In genomic region chr22:37313376-37314314, GRCh38 we compare ENCODE assay signal across 16 cellular contexts. TPM values are rescaled to one million over a fixed set of nuclear protein-coding genes. Genes with fewer than 3 reads are reported as not detected.
DNase-seq lines count a peak whose midpoint lies in the region; ATAC-seq, FAIRE-seq and TF ChIP-seq lines count a peak whose summit lies in the region.
"Had no signal": no experiment of that assay in that cellular context is flagged by ENCODE, and none has a peak within 500 bp of the region (broad histone marks: within the 10 kb centered on the region; RNA-seq: fewer than 3 reads in every experiment).

No MANE protein-coding gene starts in this region.

- peak overlapping the region in 2 of 4 donors; percentile 25 to 36 for H3K4me3 Mint-ChIP-seq in CD4-positive, CD25-positive, alpha-beta regulatory T cell
- no peak overlapping the region for H3K4me3 Mint-ChIP-seq in activated CD4-positive, alpha-beta memory T cell treated with anti-CD3 and anti-CD28 coated beads for 36 hours

- intact Hi-C loops in activated CD4-positive, alpha-beta memory T cell treated with anti-CD3 and anti-CD28 coated beads for 36 hours (cut with micrococcal nuclease): loop anchor here (1.0 kb wide), 1 partner anchor 46 kb away; no protein-coding TSS in a partner anchor
- intact Hi-C loops in stomach (cut with DNase I; ENCODE audit: low total_unique reads): loop anchor here (10.0 kb wide), 1 partner anchor 121 kb away; no protein-coding TSS in a partner anchor

- POLR2A ChIA-PET in A549 (lab: Yijun Ruan, JAX): interaction anchor here (1.2 kb wide), 1 partner anchor 114 kb away, joined by 3 read pairs; no protein-coding TSS in a partner anchor
- POLR2A ChIA-PET in activated CD4-positive, alpha-beta memory T cell treated with anti-CD3 and anti-CD28 coated beads for 36 hours (lab: Charles Lee): interaction anchor here (0.5 to 1.1 kb wide), 5 partner anchors 7 to 158 kb away, joined by 3 to 4 read pairs (median 3); no protein-coding TSS in a partner anchor

- H3K27ac ChIP-seq in A549 (peak overlapping the region; percentile 47 to 74; a peak in 5 of 6 replicates), stomach (no peak overlapping the region)
- no peak overlapping the region for H3K27ac ChIP-seq in CD4-positive, CD25-positive, alpha-beta regulatory T cell (ENCODE audit: insufficient read depth, low read length, poor library complexity, severe bottlenecking)
- H3K27ac ChIP-seq: C4-2B, dorsolateral prefrontal cortex, psoas muscle had no signal

- TF ChIP-seq CTCF in A549 (IDR thresholded peaks at IDR 0.05): no peak
- no peak for TF ChIP-seq CTCF in stomach (IDR thresholded peaks at IDR 0.05)

- H3K27me3 ChIP-seq in CD4-positive, CD25-positive, alpha-beta regulatory T cell (ENCODE audit: control insufficient read depth, insufficient read depth, low read length): no peaks in the 10 kb centered on the region
- H3K27me3 ChIP-seq in stomach: peaks cover 0 to 48% (median 0%) of the 10 kb centered on the region in 3 donors
- H3K27me3 ChIP-seq: dorsolateral prefrontal cortex had no signal

- H3K4me2 ChIP-seq in A549: peak overlapping the region; percentile 30; the same call in 1 of the 3 replicates

- H3K9me3 Mint-ChIP-seq in CD4-positive, CD25-positive, alpha-beta regulatory T cell: peaks cover 0 to 2% (median 0%) of the 10 kb centered on the region in 7 donors
- H3K9me3 Mint-ChIP-seq in activated CD4-positive, alpha-beta memory T cell treated with anti-CD3 and anti-CD28 coated beads for 36 hours: no peaks in the 10 kb centered on the region

- DNase-seq in A549 (ENCODE audit: low read depth in 1 of 2, low spot score in 1 of 2) (no peak), left lobe of liver (ENCODE audit: low spot score) (no peak), KBM-7 (no peak), stomach (no peak), Kasumi-1 (lab: John Stamatoyannopoulos, UW) (no peak)
- DNase-seq in CD4-positive, CD25-positive, alpha-beta regulatory T cell: no peak
- DNase-seq in activated CD4-positive, alpha-beta memory T cell treated with anti-CD3 and anti-CD28 coated beads for 36 hours: no peak
- DNase-seq: activated CD8-positive, alpha-beta memory T cell treated with anti-CD3 and anti-CD28 coated beads, Interleukin-2, amount 50 U/mL, for 4 hours; dorsolateral prefrontal cortex; NCI-H2029 treated with DMSO at 0.1 percent for 48 hours; NCI-H748 treated with DMSO at 0.1 percent for 48 hours had no signal

- H3K27me3 Mint-ChIP-seq in CD4-positive, CD25-positive, alpha-beta regulatory T cell: no peaks in the 10 kb centered on the region
- no peaks in the 10 kb centered on the region for H3K27me3 Mint-ChIP-seq in activated CD4-positive, alpha-beta memory T cell treated with anti-CD3 and anti-CD28 coated beads for 36 hours

- TF ChIP-seq POLR2A in A549 (IDR thresholded peaks at IDR 0.05; ENCODE audit: low read length) (no peak), stomach (IDR thresholded peaks at IDR 0.05) (no peak)

- ATAC-seq in A549: no peak
- no peak for ATAC-seq in CD4-positive, CD25-positive, alpha-beta regulatory T cell (ENCODE audit: low read depth in 2 of 2)
- peak; percentile 72 for ATAC-seq in left lobe of liver
- no peak for ATAC-seq in GM21619 (IDR thresholded peaks at IDR 0.05; ENCODE audit: unreplicated experiment)
- ATAC-seq: psoas muscle had no signal

- H3K4me1 ChIP-seq in A549 (peaks cover 45% of the 10 kb centered on the region), stomach (peaks cover 3 to 44% (median 16%) of the 10 kb centered on the region in 4 donors)
- H3K4me1 ChIP-seq in CD4-positive, CD25-positive, alpha-beta regulatory T cell (ENCODE audit: control insufficient read depth, insufficient read depth, low read length, poor library complexity, severe bottlenecking): peaks cover 55% of the 10 kb centered on the region
- H3K4me1 ChIP-seq: psoas muscle had no signal

- no peak for TF ChIP-seq RAD21 in A549 (conservative IDR thresholded peaks at IDR 0.05 in 1 of 2, IDR thresholded peaks at IDR 0.05 in 1 of 2)

- no peak for FAIRE-seq in A549 (lab: Jason Lieb, UNC)
- FAIRE-seq: frontal cortex, TTC549 had no signal

- H3K27ac Mint-ChIP-seq in CD4-positive, CD25-positive, alpha-beta regulatory T cell: peak overlapping the region; percentile 67 to 94 (median 88)
- peak overlapping the region; percentile 73 for H3K27ac Mint-ChIP-seq in activated CD4-positive, alpha-beta memory T cell treated with anti-CD3 and anti-CD28 coated beads for 36 hours

- no peaks in the 10 kb centered on the region for H3K9me3 ChIP-seq in A549
- H3K9me3 ChIP-seq in CD4-positive, CD25-positive, alpha-beta regulatory T cell (ENCODE audit: control insufficient read depth in 2 of 2, low read length in 2 of 2): no peaks in the 10 kb centered on the region
- H3K9me3 ChIP-seq in stomach: no peaks in the 10 kb centered on the region
- H3K9me3 ChIP-seq: psoas muscle had no signal

- in situ Hi-C loops in KBM-7 (cut with MboI; ENCODE audit: low pct_unique_long_range_greater_than_20kb, low sequenced_read_pairs): loop anchor here (10.0 kb wide), 1 partner anchor 141 kb away; no protein-coding TSS in a partner anchor

- H3K4me1 Mint-ChIP-seq in CD4-positive, CD25-positive, alpha-beta regulatory T cell: peaks cover 4 to 75% (median 29%) of the 10 kb centered on the region in 4 donors
- H3K4me1 Mint-ChIP-seq in activated CD4-positive, alpha-beta memory T cell treated with anti-CD3 and anti-CD28 coated beads for 36 hours (ENCODE audit: low read depth): peaks cover 54% of the 10 kb centered on the region

- 53% methylated on average over 17 of the region's 25 CpGs for WGBS in A549 (ENCODE audit: missing lambda C conversion rate)
- 52 to 69% (median 65%) methylated on average over 15 to 25 of the region's 25 CpGs for WGBS in stomach, 5 donors

- peaks cover 17% of the 10 kb centered on the region for H3K36me3 Mint-ChIP-seq in CD4-positive, CD25-positive, alpha-beta regulatory T cell
- peaks cover 31% of the 10 kb centered on the region for H3K36me3 Mint-ChIP-seq in activated CD4-positive, alpha-beta memory T cell treated with anti-CD3 and anti-CD28 coated beads for 36 hours

- H3K36me3 ChIP-seq in CD4-positive, CD25-positive, alpha-beta regulatory T cell (ENCODE audit: control insufficient read depth, insufficient read depth, low read length): peaks cover 38% of the 10 kb centered on the region
- H3K36me3 ChIP-seq in stomach: peaks cover 0 to 11% (median 0%) of the 10 kb centered on the region in 4 donors

- CTCF ChIA-PET in A549 (lab: Yijun Ruan, JAX): interaction anchor here (0.8 to 9.9 kb wide), 11 partner anchors 9 to 158 kb away, joined by 3 to 134 read pairs (median 3); partner anchors contain the start of gene ELFN2
- CTCF ChIA-PET in activated CD4-positive, alpha-beta memory T cell treated with anti-CD3 and anti-CD28 coated beads for 36 hours (lab: Charles Lee): interaction anchor here (0.8 to 6.1 kb wide), 7 partner anchors 8 to 173 kb away, joined by 3 to 68 read pairs (median 10); partner anchors contain the start of genes ELFN2 and MFNG

- no peak for TF ChIP-seq EP300 in A549 (IDR thresholded peaks at IDR 0.05)
- TF ChIP-seq EP300 in stomach (IDR thresholded peaks at IDR 0.05): no peak

- H3K4me3 ChIP-seq in A549 (no peak overlapping the region), stomach (no peak overlapping the region)
- H3K4me3 ChIP-seq in CD4-positive, CD25-positive, alpha-beta regulatory T cell (ENCODE audit: low read depth, low read length): no peak overlapping the region
- H3K4me3 ChIP-seq: dorsolateral prefrontal cortex, psoas muscle had no signal

TF ChIP-seq in A549, 52 proteins besides CTCF, POLR2A, EP300 and RAD21:
- TF ChIP-seq ZNF302 (CRISPR knock-in tag; IDR thresholded peaks at IDR 0.05) (no peak), HOXB13 (CRISPR knock-in tag; IDR thresholded peaks at IDR 0.05; ENCODE audit: low read depth) (no peak), CHD2 (IDR thresholded peaks at IDR 0.05; ENCODE audit: low read length, partially characterized antibody) (no peak), NR3C1 (IDR thresholded peaks at IDR 0.05) (no peak), SMC3 (IDR thresholded peaks at IDR 0.05) (no peak), ESRRA (IDR thresholded peaks at IDR 0.05; ENCODE audit: borderline replicate concordance, low read length) (no peak), POLR2AphosphoS2 (conservative IDR thresholded peaks at IDR 0.05; ENCODE audit: low read length) (no peak)

RNA-seq across cellular contexts. Expression of gene CYTH4, which starts 31.3 kb away (rescaled TPM):
- polyA plus RNA-seq in A549 (2011; rRNA removed) (0.03 and 0.05 TPM in 2 replicates), A549 (2017; fragmentation: RNase III; extraction: RNeasy Plus Mini Kit Qiagen cat#74134 plus additional on column Dnase treatment) (0.10 to 0.24 TPM (median 0.15 TPM) in 3 replicates), stomach (1 to 10 TPM; 1.9 to 6.0 (median 5.0) TPM)
- 0.09 and 0.16 TPM in 2 replicates for polyA plus RNA-seq in A549 (2012; cell fraction: cytosol; rRNA removed)
- 0.24 and 0.32 TPM in 2 replicates for polyA plus RNA-seq in A549 (2012; cell fraction: nucleus; rRNA removed)
- polyA minus RNA-seq in A549 (2011; rRNA and poly(A)+ RNA removed): 0.04 TPM in 1 of 2 replicates, not detected in the other
- total RNA-seq in CD4-positive, CD25-positive, alpha-beta regulatory T cell: 153 TPM
- 10 to 100 TPM; 47.4 to 56.9 (median 48.9) TPM for polyA plus RNA-seq in CD4-positive, CD25-positive, alpha-beta regulatory T cell
- 10 to 100 TPM; 58.7 to 60.5 TPM for total RNA-seq in activated CD4-positive, alpha-beta memory T cell treated with anti-CD3 and anti-CD28 coated beads for 36 hours
- total RNA-seq in left lobe of liver (5.2 TPM), stomach (10 to 100 TPM in 2 of 5 donors, 1 to 10 TPM in 2, not detected in 1; 4.2 to 77.0 (median 12.5) TPM)

Comparison
In these comparisons a context has a peak if more than half of its experiments do, and no peak if none do; other contexts are left out.
1. H3K27ac ChIP-seq: peak in A549 (2 of 2); none in CD4-positive, CD25-positive, alpha-beta regulatory T cell (single experiment) and stomach (0 of 5).